8 cellular contexts compared by ENCODE assay signal in genomic region chr4:139208404-139208945, GRCh38. TPM values are rescaled to one million over a fixed set of nuclear protein-coding genes. Genes with fewer than 3 reads are reported as not detected.
DNase-seq lines count a peak whose midpoint lies in the region; ATAC-seq and TF ChIP-seq lines count a peak whose summit lies in the region.

No MANE protein-coding gene starts in this region.

- no peaks in the 10 kb centered on the region for H3K9me2 ChIP-seq in DOHH2 (replicated peaks; ENCODE audit: control insufficient read depth, low read length)

- peak; percentile 61 for DNase-seq in astrocyte of the spinal cord (ENCODE audit: low read depth, low spot score)
- DNase-seq in mucosa of gallbladder (ENCODE audit: low spot score): peak; percentile 45
- DNase-seq in activated CD4-positive, CD25-positive, alpha-beta regulatory T cell (lab: John Stamatoyannopoulos, UW): no peak

- H3K4me3 ChIP-seq in DOHH2 (ENCODE audit: low read length) (no peak overlapping the region), astrocyte of the spinal cord (ENCODE audit: low read depth, low read length) (no peak overlapping the region)

- H4K20me1 ChIP-seq in DOHH2 (ENCODE audit: control insufficient read depth, insufficient read depth, low read depth, low read length): no peaks in the 10 kb centered on the region

- peaks cover 15% of the 10 kb centered on the region for H3K4me1 ChIP-seq in DOHH2 (ENCODE audit: control insufficient read depth, low read length)

- H3K27me3 ChIP-seq in DOHH2 (ENCODE audit: control insufficient read depth, low read length): no peaks in the 10 kb centered on the region

- H3K36me3 ChIP-seq in DOHH2 (ENCODE audit: control insufficient read depth, low read length): no peaks in the 10 kb centered on the region

- H3K9me3 ChIP-seq in DOHH2 (ENCODE audit: control insufficient read depth, insufficient read depth, low read length): no peaks in the 10 kb centered on the region

- no peaks in the 10 kb centered on the region for H3K79me2 ChIP-seq in DOHH2 (ENCODE audit: control insufficient read depth, low read length)

- H3K4me2 ChIP-seq in DOHH2 (ENCODE audit: low read length): no peak overlapping the region; the same call in 1 of the 2 replicates

- ATAC-seq in HG03432 (IDR thresholded peaks at IDR 0.05; ENCODE audit: unreplicated experiment) (peak; percentile 39), GM19023 (IDR thresholded peaks at IDR 0.05; ENCODE audit: unreplicated experiment) (no peak), HG03039 (IDR thresholded peaks at IDR 0.05; ENCODE audit: unreplicated experiment) (no peak), HG02623 (IDR thresholded peaks at IDR 0.05; ENCODE audit: unreplicated experiment) (no peak)

- TF ChIP-seq CTCF in DOHH2 (IDR thresholded peaks at IDR 0.05; ENCODE audit: low read depth, low read length, poor library complexity, severe bottlenecking) (no peak), astrocyte of the spinal cord (IDR thresholded peaks at IDR 0.05; ENCODE audit: low read depth, low read length) (no peak)

- H3F3A ChIP-seq in DOHH2 (ENCODE audit: control insufficient read depth, insufficient read depth): 0 out of 2 replicates have a peak, but pooled peaks cover 3% of the 10 kb centered on the region

- in situ Hi-C loops in astrocyte of the spinal cord (cut with HindIII; ENCODE audit: low sequenced_read_pairs): no loop called here

- H3K27ac ChIP-seq in DOHH2 (ENCODE audit: low read depth, low read length): peak overlapping the region; percentile 37; the same call in 1 of the 2 replicates

RNA-seq across cellular contexts. Expression of gene ELF2, which starts 31.5 kb away (rescaled TPM):
- total RNA-seq in mucosa of gallbladder: 40.3 TPM

Comparison
In these comparisons a context has a peak if more than half of its experiments do, and no peak if none do; other contexts are left out.
1. DNase-seq: peak in astrocyte of the spinal cord (single experiment) and mucosa of gallbladder (single experiment); none in activated CD4-positive, CD25-positive, alpha-beta regulatory T cell (0 of 4).